Comparison of ENCODE assay signal across 12 cellular contexts in genomic region chr3:38707730-38708129, GRCh38. TPM values are rescaled to one million over a fixed set of nuclear protein-coding genes. Genes with fewer than 3 reads are reported as not detected.
DNase-seq lines count a peak whose midpoint lies in the region; ATAC-seq and TF ChIP-seq lines count a peak whose summit lies in the region.
"Had no signal": no experiment of that assay in that cellular context is flagged by ENCODE, and none has a peak within 500 bp of the region (broad histone marks: within the 10 kb centered on the region; RNA-seq: fewer than 3 reads in every experiment).

No MANE protein-coding gene starts in this region.

- no peaks in the 10 kb centered on the region for H3K9me3 Mint-ChIP-seq in neural crest cell
- H3K9me3 Mint-ChIP-seq in activated CD8-positive, alpha-beta T cell treated with anti-CD3 and anti-CD28 coated beads for 36 hours, result no peaks in the 10 kb centered on the region
- H3K9me3 Mint-ChIP-seq: dendritic cell treated with granulocyte-macrophage colony-stimulating factor and Interleukin-4, amounts not matched to agents 40 ng/mL and 50 ng/mL, for 4 days had no signal

- H3K27me3 Mint-ChIP-seq in neural crest cell (ENCODE audit: low read depth), result peaks cover 34% of the 10 kb centered on the region
- peaks cover 15% of the 10 kb centered on the region for H3K27me3 Mint-ChIP-seq in activated CD8-positive, alpha-beta T cell treated with anti-CD3 and anti-CD28 coated beads for 36 hours

- no peak for ATAC-seq in activated CD8-positive, alpha-beta T cell treated with anti-CD3 and anti-CD28 coated beads for 36 hours
- no peak for ATAC-seq in HG03095 (IDR thresholded peaks at IDR 0.05; ENCODE audit: unreplicated experiment)

- no peaks in the 10 kb centered on the region for H3K36me3 Mint-ChIP-seq in neural crest cell (ENCODE audit: low read depth)
- no peaks in the 10 kb centered on the region for H3K36me3 Mint-ChIP-seq in activated CD8-positive, alpha-beta T cell treated with anti-CD3 and anti-CD28 coated beads for 36 hours (ENCODE audit: low read depth)

- H3K79me2 ChIP-seq in mammary epithelial cell (ENCODE audit: insufficient read depth, low read length), result no peaks in the 10 kb centered on the region

- peak; percentile 3 for DNase-seq in SIG-M5 treated with dmso at 0.1 percent for 504 hours (lab: John Stamatoyannopoulos, UW; ENCODE audit: unreplicated experiment)
- no peak for DNase-seq in SIG-M5 (lab: John Stamatoyannopoulos, UW)
- peak; percentile 2 for DNase-seq in HT-29 (ENCODE audit: low spot score)
- DNase-seq in mammary epithelial cell, result no peak
- no peak for DNase-seq in neural crest cell (ENCODE audit: low read depth, low spot score)
- DNase-seq in ecto neural progenitor cell (ENCODE audit: low spot score), result no peak
- no peak for DNase-seq in activated CD8-positive, alpha-beta T cell treated with anti-CD3 and anti-CD28 coated beads for 36 hours
- DNase-seq: NCI-H446 treated with DMSO at 0.1 percent for 48 hours; stimulated activated CD8-positive, alpha-beta memory T cell treated with anti-CD3 and anti-CD28 coated beads, Interleukin-4, amount 100 ng/mL, for 48 hours had no signal

- no peak overlapping the region for H3K27ac ChIP-seq in mammary epithelial cell (ENCODE audit: insufficient read depth, low read depth, low read length)

- H3K9me3 ChIP-seq in mammary epithelial cell (replicated peaks; ENCODE audit: insufficient read depth, low read length), result no peaks in the 10 kb centered on the region

- H3K27me3 ChIP-seq in mammary epithelial cell (ENCODE audit: insufficient read depth, low read length), result no peaks in the 10 kb centered on the region

- in situ Hi-C loops in mammary epithelial cell (cut with MboI; ENCODE audit: low sequenced_read_pairs in 2 of 2), result no loop called here

- dilution Hi-C loops in mammary epithelial cell (cut with HindIII; ENCODE audit: low sequenced_read_pairs), result no loop called here

- no TSS peak for BruUV-seq in mammary epithelial cell (replicated peaks; lab: Mats Ljungman, UMichigan)

- no peaks in the 10 kb centered on the region for H4K20me1 ChIP-seq in mammary epithelial cell (ENCODE audit: insufficient read depth, low read length)

- intact Hi-C loops in mammary epithelial cell (cut with micrococcal nuclease), result no loop called here
- intact Hi-C loops in activated CD8-positive, alpha-beta T cell treated with anti-CD3 and anti-CD28 coated beads for 36 hours (cut with micrococcal nuclease), result no loop called here

- H3K4me1 Mint-ChIP-seq in neural crest cell, result no peaks in the 10 kb centered on the region
- no peaks in the 10 kb centered on the region for H3K4me1 Mint-ChIP-seq in activated CD8-positive, alpha-beta T cell treated with anti-CD3 and anti-CD28 coated beads for 36 hours (ENCODE audit: low read depth)

- H3K27ac Mint-ChIP-seq in neural crest cell (ENCODE audit: unreplicated experiment), result no peak overlapping the region
- no peak overlapping the region for H3K27ac Mint-ChIP-seq in activated CD8-positive, alpha-beta T cell treated with anti-CD3 and anti-CD28 coated beads for 36 hours
- H3K27ac Mint-ChIP-seq: dendritic cell treated with granulocyte-macrophage colony-stimulating factor and Interleukin-4, amounts not matched to agents 40 ng/mL and 50 ng/mL, for 4 days had no signal

- CTCF ChIA-PET in mammary epithelial cell (lab: Charles Lee; ENCODE audit: low non-redundant PET), result no interaction called here
- CTCF ChIA-PET in activated CD8-positive, alpha-beta T cell treated with anti-CD3 and anti-CD28 coated beads for 36 hours (lab: Charles Lee), result no interaction called here

- H3K9ac ChIP-seq in mammary epithelial cell (ENCODE audit: insufficient read depth, low read length), result no peak overlapping the region

- H3K4me3 Mint-ChIP-seq in neural crest cell, result no peak overlapping the region
- H3K4me3 Mint-ChIP-seq in activated CD8-positive, alpha-beta T cell treated with anti-CD3 and anti-CD28 coated beads for 36 hours, result no peak overlapping the region
- H3K4me3 Mint-ChIP-seq: dendritic cell treated with granulocyte-macrophage colony-stimulating factor and Interleukin-4, amounts not matched to agents 40 ng/mL and 50 ng/mL, for 4 days had no signal

- 8% methylated on average over 1 of the region's 1 CpG for WGBS in mammary epithelial cell (ENCODE audit: low coverage, missing lambda C conversion rate)

- POLR2A ChIA-PET in activated CD8-positive, alpha-beta T cell treated with anti-CD3 and anti-CD28 coated beads for 36 hours (lab: Charles Lee), result no interaction called here

- H3K4me2 ChIP-seq in mammary epithelial cell (ENCODE audit: insufficient read depth, low read depth, low read length), result no peak overlapping the region

- no peaks in the 10 kb centered on the region for H3K36me3 ChIP-seq in mammary epithelial cell (ENCODE audit: insufficient read depth, low read length)

- peak; percentile 23 to 64 for TF ChIP-seq CTCF in mammary epithelial cell (conservative IDR thresholded peaks at IDR 0.05 in 1 of 2, IDR thresholded peaks at IDR 0.05 in 1 of 2; ENCODE audit: extremely low read depth in 1 of 2, insufficient read depth in 1 of 2, low read depth in 1 of 2, low read length in 2 of 2)
- peak; percentile 32 for TF ChIP-seq CTCF in neural crest cell (conservative IDR thresholded peaks at IDR 0.05)
- TF ChIP-seq CTCF in activated CD8-positive, alpha-beta T cell treated with anti-CD3 and anti-CD28 coated beads for 36 hours (IDR thresholded peaks at IDR 0.05), result no peak

- H3K4me1 ChIP-seq in mammary epithelial cell (ENCODE audit: insufficient read depth, low read length), result no peaks in the 10 kb centered on the region

- no peak overlapping the region for H3K4me3 ChIP-seq in mammary epithelial cell (replicated peaks in 1 of 3; ENCODE audit: insufficient read depth in 1 of 3, low read depth in 2 of 3, low read length in 3 of 3)

- H2AFZ ChIP-seq in mammary epithelial cell (ENCODE audit: low read depth, low read length), result no peak overlapping the region

RNA-seq across cellular contexts. Expression of gene SCN5A, which starts 58.2 kb away (rescaled TPM):
- total RNA-seq in HT-29 (2014; rRNA removed; shearing (Covaris generic)), result not detected in 2 replicates
- not detected for total RNA-seq in mammary epithelial cell
- polyA plus RNA-seq in mammary epithelial cell, result 0.08 TPM
- 0.98 TPM for polyA minus RNA-seq in mammary epithelial cell
- 0.41 and 1.2 TPM in 2 replicates for total RNA-seq in neural crest cell
- under 1 TPM; 0.20 to 0.52 TPM for total RNA-seq in activated CD8-positive, alpha-beta T cell treated with anti-CD3 and anti-CD28 coated beads for 36 hours
- total RNA-seq: T-helper 1 cell treated with Interleukin-12 subunit alpha and Interleukin-12 subunit beta and Interleukin-4 antibody, amounts not matched to agents 30 ng/mL and 1 ng/mL, for 36 hours had no signal

Comparison
In these comparisons a context has a peak if more than half of its experiments do, and no peak if none do; other contexts are left out.
1. DNase-seq: peak in SIG-M5 treated with dmso at 0.1 percent for 504 hours (single experiment) and HT-29 (single experiment); none in SIG-M5 (single experiment), mammary epithelial cell (single experiment), neural crest cell (single experiment), ecto neural progenitor cell (single experiment) and activated CD8-positive, alpha-beta T cell treated with anti-CD3 and anti-CD28 coated beads for 36 hours (single experiment).